Comparison of ENCODE assay signal across 8 cellular contexts in the genomic region with DNA sequence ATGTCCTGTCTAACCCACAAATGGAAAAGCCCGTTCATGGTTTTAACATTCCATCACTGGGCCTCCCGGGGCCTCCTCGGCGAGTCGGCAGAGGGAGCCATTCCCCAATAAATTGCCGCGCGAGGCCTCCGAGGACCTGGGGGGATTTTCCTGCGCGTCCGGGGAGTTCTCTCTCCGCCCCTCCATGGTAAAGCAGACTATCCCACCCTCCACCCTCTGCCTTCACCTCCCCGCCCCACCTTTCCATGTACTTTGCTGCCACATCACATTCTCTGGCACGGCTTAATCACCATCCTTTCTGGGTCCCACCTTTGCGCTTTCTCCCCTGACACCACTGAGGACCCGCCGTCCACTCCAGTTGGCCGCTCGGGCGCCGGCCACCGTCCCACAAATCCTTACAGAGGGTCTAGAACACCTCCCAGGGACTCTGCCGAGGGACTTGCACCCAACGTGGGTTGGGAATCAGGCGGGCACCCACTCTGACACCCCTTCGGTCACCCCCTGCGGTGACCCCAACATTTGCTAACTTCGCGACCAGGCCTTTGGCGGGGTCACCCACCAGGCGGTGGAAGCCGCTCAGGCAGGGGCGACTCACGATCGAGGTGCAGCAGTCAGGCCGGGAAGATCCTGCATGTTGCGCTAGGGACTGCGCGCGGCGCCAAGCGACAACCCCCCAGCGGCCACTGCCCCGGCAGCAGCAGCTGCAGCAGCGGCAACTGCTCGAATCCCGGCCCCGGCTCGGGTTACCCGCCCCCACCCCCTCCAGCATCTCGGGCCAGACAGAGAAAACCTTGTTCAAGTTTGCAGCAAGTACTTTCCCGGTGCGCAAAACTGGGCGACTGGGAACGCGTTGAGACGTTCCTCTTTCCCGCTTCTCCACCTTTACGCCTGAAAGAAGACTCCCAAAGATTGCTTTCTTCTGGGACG. TPM values are rescaled to one million over a fixed set of nuclear protein-coding genes. Genes with fewer than 3 reads are reported as not detected.
DNase-seq lines count a peak whose midpoint lies in the region; ATAC-seq and TF ChIP-seq lines count a peak whose summit lies in the region.

A gene (plus strand): TSS at position 778 of the 927 bp plus-strand sequence. CDS start 40,513 bp downstream, outside the sequence.

- H3K27me3 ChIP-seq in MG63: peaks cover 38% of the 10 kb centered on the region
- no peaks in the 10 kb centered on the region for H3K27me3 ChIP-seq in iPS DF 6.9 (ENCODE audit: control insufficient read depth, insufficient read depth, low read length)
- H3K27me3 ChIP-seq in skeletal muscle satellite cell (ENCODE audit: control insufficient read depth, insufficient read depth, low read length): no peaks in the 10 kb centered on the region

- peaks cover 9% of the 10 kb centered on the region for H3K9me3 Mint-ChIP-seq in activated T-cell treated with anti-CD3 and anti-CD28 coated beads, Interleukin-2, amount 50 U/mL, for 4 hours

- peak; percentile 83 for TF ChIP-seq CTCF in astrocyte of the cerebellum (IDR thresholded peaks at IDR 0.05; ENCODE audit: low read depth, low read length, missing control alignments)

- peak within 1 kb of the TSS; percentile 78 for H3K9ac ChIP-seq in skeletal muscle satellite cell (ENCODE audit: low read depth, low read length)

- in situ Hi-C loops in astrocyte of the cerebellum (cut with HindIII; ENCODE audit: low sequenced_read_pairs): no loop called here

- H3K36me3 ChIP-seq in MG63 (no peaks in the 10 kb centered on the region), iPS DF 6.9 (ENCODE audit: control insufficient read depth, insufficient read depth, low read length) (no peaks in the 10 kb centered on the region), skeletal muscle satellite cell (ENCODE audit: insufficient read depth, low read length) (no peaks in the 10 kb centered on the region)

- H3K4me3 ChIP-seq in MG63 (peak within 1 kb of the TSS; percentile 3; the same call in 1 of the 2 replicates), astrocyte of the cerebellum (ENCODE audit: low read depth, low read length) (peak within 1 kb of the TSS; percentile 55), iPS DF 6.9 (ENCODE audit: low read length) (peak within 1 kb of the TSS; percentile 89), skeletal muscle satellite cell (ENCODE audit: low read length) (peak within 1 kb of the TSS; percentile 78)

- H3K27me3 Mint-ChIP-seq in activated T-cell treated with anti-CD3 and anti-CD28 coated beads, Interleukin-2, amount 50 U/mL, for 4 hours (ENCODE audit: low read depth): peaks cover 68% of the 10 kb centered on the region

- peaks cover 9% of the 10 kb centered on the region for H3K4me1 Mint-ChIP-seq in activated T-cell treated with anti-CD3 and anti-CD28 coated beads, Interleukin-2, amount 50 U/mL, for 4 hours (ENCODE audit: low read depth)

- DNase-seq in activated T-cell treated with anti-CD3 and anti-CD28 coated beads, Interleukin-2, amount 50 U/mL, for 4 hours: no peak
- no peak for DNase-seq in activated T-cell treated with anti-CD3 and anti-CD28 coated beads, Interleukin-2, amount 50 U/mL, for 1 hour
- DNase-seq in MG63 (peak; percentile 32), astrocyte of the cerebellum (ENCODE audit: low read depth) (peak; percentile 40), iPS DF 6.9 (ENCODE audit: low read depth, low spot score) (no peak), NCI-H187 treated with DMSO at 0.1 percent for 48 hours (lab: John Stamatoyannopoulos, UW) (no peak)
- no peak for DNase-seq in NK-92 treated with Interleukin-12 subunit alpha and Interleukin-12 subunit beta, amount 100 ng/mL, for 24 hours (lab: John Stamatoyannopoulos, UW)

- H3K4me3 Mint-ChIP-seq in activated T-cell treated with anti-CD3 and anti-CD28 coated beads, Interleukin-2, amount 50 U/mL, for 4 hours: no peak within 1 kb of the TSS

- peaks cover 2% of the 10 kb centered on the region; the same call in 1 of the 2 replicates for H3K4me1 ChIP-seq in iPS DF 6.9 (ENCODE audit: control insufficient read depth, insufficient read depth, low read length)
- peaks cover 5% of the 10 kb centered on the region for H3K4me1 ChIP-seq in skeletal muscle satellite cell (ENCODE audit: control insufficient read depth, insufficient read depth, low read length)

- H3K9me3 ChIP-seq in MG63: no peaks in the 10 kb centered on the region
- H3K9me3 ChIP-seq in iPS DF 6.9 (ENCODE audit: control insufficient read depth, insufficient read depth, low read length): no peaks in the 10 kb centered on the region
- H3K9me3 ChIP-seq in skeletal muscle satellite cell (replicated peaks; ENCODE audit: low read length): no peaks in the 10 kb centered on the region

- H3K36me3 Mint-ChIP-seq in activated T-cell treated with anti-CD3 and anti-CD28 coated beads, Interleukin-2, amount 50 U/mL, for 4 hours (ENCODE audit: insufficient read depth): peaks cover 2% of the 10 kb centered on the region

- H3K27ac ChIP-seq in iPS DF 6.9 (ENCODE audit: low read length): no peak within 1 kb of the TSS

- H3K4me2 ChIP-seq in skeletal muscle satellite cell (ENCODE audit: low read length): peak within 1 kb of the TSS; percentile 98

- ATAC-seq in activated T-cell treated with anti-CD3 and anti-CD28 coated beads, Interleukin-2, amount 50 U/mL, for 4 hours: peak; percentile 48 to 53

- no CpG with 5 or more reads among the region's 61 CpGs for WGBS in iPS DF 6.9 (ENCODE audit: insufficient coverage, insufficient read length)

RNA-seq across cellular contexts. Expression of the gene that starts here (rescaled TPM):
- not detected for total RNA-seq in activated T-cell treated with anti-CD3 and anti-CD28 coated beads, Interleukin-2, amount 50 U/mL, for 4 hours
- not detected in 2 replicates for total RNA-seq in MG63 (2014; rRNA removed; shearing (Covaris generic); ENCODE audit: low replicate concordance)
- 0.76 and 4.2 TPM in 2 replicates for total RNA-seq in skeletal muscle satellite cell (2012; rRNA removed)

Comparison
In these comparisons a context has a peak if more than half of its experiments do, and no peak if none do; other contexts are left out.
1. Peak in ATAC-seq in activated T-cell treated with anti-CD3 and anti-CD28 coated beads, Interleukin-2, amount 50 U/mL, for 4 hours; RNA of the gene not detected or under 1 TPM.
2. Peak in DNase-seq and H3K4me3 ChIP-seq in MG63; RNA of the gene not detected or under 1 TPM.
3. H3K4me3 ChIP-seq: peak in every context shown above with its lines; median percentile 89 in iPS DF 6.9; 78 in skeletal muscle satellite cell; 55 in astrocyte of the cerebellum; 3 in MG63.